ENCODE assay signal across 11 cellular contexts in the genomic region with DNA sequence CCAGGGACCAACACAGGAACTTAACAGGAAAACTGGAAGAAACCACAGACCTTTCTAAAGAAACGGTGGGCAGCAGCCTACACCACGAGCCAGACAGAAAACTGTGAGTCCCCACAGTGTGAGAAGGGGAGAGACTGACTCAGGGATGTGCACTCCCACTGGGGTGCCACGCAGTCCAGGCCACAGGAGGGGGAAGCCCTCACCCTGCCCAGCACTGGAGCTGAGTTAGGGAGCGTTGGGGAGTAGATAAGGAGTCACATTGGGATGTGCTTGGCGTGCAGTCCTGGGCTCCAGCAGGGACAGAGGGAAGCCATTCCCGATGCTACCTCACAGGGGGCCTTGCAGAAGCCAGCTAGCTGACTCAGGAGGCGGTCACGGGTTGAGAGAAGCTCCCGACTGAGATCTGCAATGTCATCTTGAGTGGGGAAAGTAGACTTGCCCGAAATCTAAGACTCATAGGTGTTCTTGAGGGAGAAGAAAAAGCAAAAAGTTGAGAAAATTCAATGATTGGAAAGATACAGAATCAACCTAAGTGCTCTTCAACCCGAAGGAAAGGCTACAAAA. TPM values are rescaled to one million over a fixed set of nuclear protein-coding genes. Genes with fewer than 3 reads are reported as not detected.
DNase-seq lines count a peak whose midpoint lies in the region; ATAC-seq, FAIRE-seq and TF ChIP-seq lines count a peak whose summit lies in the region.
"Had no signal": no experiment of that assay in that cellular context is flagged by ENCODE, and none has a peak within 500 bp of the region (broad histone marks: within the 10 kb centered on the region; RNA-seq: fewer than 3 reads in every experiment).

No MANE protein-coding gene starts in this region.

- TF ChIP-seq CTCF in neural progenitor cell (IDR thresholded peaks at IDR 0.05): no peak

- no peak overlapping the region for H3K27ac ChIP-seq in neural progenitor cell

- no peak overlapping the region for H3K4me3 Mint-ChIP-seq in neural progenitor cell

- H3K4me3 ChIP-seq in neural progenitor cell: no peak overlapping the region

- H3K9me3 ChIP-seq in neural progenitor cell (ENCODE audit: low read depth): no peaks in the 10 kb centered on the region

- H3K9me3 Mint-ChIP-seq in neural progenitor cell: peaks cover 2% of the 10 kb centered on the region

- no peaks in the 10 kb centered on the region for H3K27me3 ChIP-seq in neural progenitor cell

- peaks cover 8% of the 10 kb centered on the region for H3K27me3 Mint-ChIP-seq in neural progenitor cell (ENCODE audit: insufficient read depth, low read depth)

- H3K36me3 ChIP-seq in neural progenitor cell: no peaks in the 10 kb centered on the region

- H2AFZ ChIP-seq in neural progenitor cell (replicated peaks): no peak overlapping the region

- no peak for FAIRE-seq in urothelium cell line (lab: Jason Lieb, UNC)

- peak overlapping the region; percentile 29 for H3K27ac Mint-ChIP-seq in neural progenitor cell

- H3K4me2 ChIP-seq in neural progenitor cell: no peak overlapping the region

- H3F3A ChIP-seq in neural progenitor cell (ENCODE audit: low read depth): no peaks in the 10 kb centered on the region

- peak; percentile 74 for DNase-seq in activated naive CD4-positive, alpha-beta T cell treated with Interleukin-2 at 50 U/mL for 16 hours
- no peak for DNase-seq in activated naive CD4-positive, alpha-beta T cell (lab: John Stamatoyannopoulos, UW)
- DNase-seq in activated T-cell treated with anti-CD3 and anti-CD28 coated beads, Interleukin-2, amount 50 U/mL, for 1 hour: peak; percentile 35
- DNase-seq in neural progenitor cell (ENCODE audit: low spot score) (no peak), urothelium cell line (ENCODE audit: low spot score) (peak; percentile 29), Kasumi-1 (lab: John Stamatoyannopoulos, UW) (no peak)
- DNase-seq: NCI-H1105 treated with DMSO at 0.1 percent for 48 hours had no signal

- H3K4me1 Mint-ChIP-seq in neural progenitor cell: no peaks in the 10 kb centered on the region

- H3K79me2 ChIP-seq in neural progenitor cell (ENCODE audit: low read depth): no peaks in the 10 kb centered on the region

- H3K4me1 ChIP-seq in neural progenitor cell: no peaks in the 10 kb centered on the region

- H3K9ac ChIP-seq in neural progenitor cell: no peak overlapping the region

- no peaks in the 10 kb centered on the region for H4K20me1 ChIP-seq in neural progenitor cell (ENCODE audit: low read depth)

- ATAC-seq in HG02973 (IDR thresholded peaks at IDR 0.05; ENCODE audit: unreplicated experiment) (no peak), GM19463 (IDR thresholded peaks at IDR 0.05; ENCODE audit: unreplicated experiment) (no peak)

- H3K36me3 Mint-ChIP-seq in neural progenitor cell: no peaks in the 10 kb centered on the region

RNA-seq across cellular contexts. Expression of gene SIGLEC8, which starts 17.3 kb away (rescaled TPM):
- total RNA-seq in neural progenitor cell (ENCODE audit: low replicate concordance): not detected in 2 replicates
- total RNA-seq: activated CD8-positive, alpha-beta memory T cell treated with anti-CD3 and anti-CD28 coated beads for 36 hours; renal cortical epithelial cell had no signal

RNA-seq across cellular contexts. Expression of gene SIGLEC10, which starts 23.5 kb away (rescaled TPM):
- not detected in 2 replicates for total RNA-seq in neural progenitor cell (ENCODE audit: low replicate concordance)
- total RNA-seq: renal cortical epithelial cell had no signal

RNA-seq across cellular contexts. Expression of gene CEACAM18, which starts 37.4 kb away (rescaled TPM):
- total RNA-seq in neural progenitor cell (ENCODE audit: low replicate concordance): not detected in 2 replicates
- total RNA-seq: activated CD8-positive, alpha-beta memory T cell treated with anti-CD3 and anti-CD28 coated beads for 36 hours; renal cortical epithelial cell had no signal

RNA-seq across cellular contexts. Expression of gene C19orf84, which starts 50.5 kb away (rescaled TPM):
- total RNA-seq in neural progenitor cell (ENCODE audit: low replicate concordance): 0.37 TPM in 1 of 2 replicates, not detected in the other
- total RNA-seq: renal cortical epithelial cell had no signal

RNA-seq across cellular contexts. Expression of gene LIM2, which starts 53.2 kb away (rescaled TPM):
- 0.26 and 3.2 TPM in 2 replicates for total RNA-seq in neural progenitor cell (ENCODE audit: low replicate concordance)
- total RNA-seq: renal cortical epithelial cell had no signal

Comparison
In these comparisons a context has a peak if more than half of its experiments do, and no peak if none do; other contexts are left out.
1. DNase-seq: peak in activated naive CD4-positive, alpha-beta T cell treated with Interleukin-2 at 50 U/mL for 16 hours (single experiment), activated T-cell treated with anti-CD3 and anti-CD28 coated beads, Interleukin-2, amount 50 U/mL, for 1 hour (single experiment) and urothelium cell line (single experiment); none in activated naive CD4-positive, alpha-beta T cell (0 of 4), neural progenitor cell (single experiment) and Kasumi-1 (0 of 2).